Comparison of ENCODE assay signal across 21 cellular contexts in genomic region chr22:20926243-20926642, GRCh38. TPM values are rescaled to one million over a fixed set of nuclear protein-coding genes. Genes with fewer than 3 reads are reported as not detected.
DNase-seq lines count a peak whose midpoint lies in the region; ATAC-seq, FAIRE-seq and TF ChIP-seq lines count a peak whose summit lies in the region.
"Had no signal": no experiment of that assay in that cellular context is flagged by ENCODE, and none has a peak within 500 bp of the region (broad histone marks: within the 10 kb centered on the region; RNA-seq: fewer than 3 reads in every experiment).

No MANE protein-coding gene starts in this region.

- peak overlapping the region; percentile 59 for H3K27ac Mint-ChIP-seq in activated CD4-positive, alpha-beta T cell treated with anti-CD3 and anti-CD28 coated beads, Interleukin-2, amount 10 ng/mL, durations not matched to agents 24 days and 14 days
- H3K27ac Mint-ChIP-seq in neural progenitor cell: no peak overlapping the region
- H3K27ac Mint-ChIP-seq: activated T-helper 1 cell treated with anti-CD3 and anti-CD28 coated beads, Interleukin-12 subunit alpha, Interleukin-12 subunit beta, Interleukin-2, Interleukin-4 antibody, amounts not matched to agents 30 ng/mL and 10 ng/mL and 1 ng/mL, durations not matched to agents 14 hours and 24 hours and 36 hours had no signal

- H3K4me1 ChIP-seq in HUES48 (ENCODE audit: control insufficient read depth, insufficient read depth, low read length) (peaks cover 22% of the 10 kb centered on the region), K562 (replicated peaks in 1 of 2; ENCODE audit: control insufficient read depth in 2 of 2, insufficient read depth in 2 of 2, low read length in 2 of 2) (peaks cover 36 to 38% of the 10 kb centered on the region in 2 experiments), neural progenitor cell (peaks cover 22% of the 10 kb centered on the region)

- peaks cover 30% of the 10 kb centered on the region for H3K4me1 Mint-ChIP-seq in activated CD4-positive, alpha-beta T cell treated with anti-CD3 and anti-CD28 coated beads, Interleukin-2, amount 10 ng/mL, durations not matched to agents 24 days and 14 days
- peaks cover 21% of the 10 kb centered on the region for H3K4me1 Mint-ChIP-seq in neural progenitor cell

- no TSS peak for BruUV-seq in K562 (replicated peaks; lab: Mats Ljungman, UMichigan)

- no peak for ATAC-seq in K562
- ATAC-seq in GM18517 (IDR thresholded peaks at IDR 0.05; ENCODE audit: unreplicated experiment): no peak
- ATAC-seq in HG03280 (IDR thresholded peaks at IDR 0.05; ENCODE audit: unreplicated experiment): no peak
- ATAC-seq in SK-N-SH treated with all-trans-retinoic acid at 6 μM for 48 hours: no peak
- ATAC-seq: HCT116, Right ventricle myocardium inferior had no signal

- POLR2A ChIA-PET in K562 (lab: Yijun Ruan, JAX): interaction anchor here (1.8 to 64.4 kb wide), 6 partner anchors 8 to 76 kb away, joined by 5 to 1556 read pairs (median 11); partner anchors contain the start of genes AIFM3, CRKL, LZTR1 and THAP7

- H2AFZ ChIP-seq in K562 (ENCODE audit: low read depth, low read length) (no peak overlapping the region), neural progenitor cell (replicated peaks) (no peak overlapping the region)

- peaks cover 81% of the 10 kb centered on the region for H4K20me1 ChIP-seq in K562 (replicated peaks; ENCODE audit: control insufficient read depth, insufficient read depth, low read length)
- peaks cover 96% of the 10 kb centered on the region for H4K20me1 ChIP-seq in neural progenitor cell (ENCODE audit: low read depth)

- H3K4me3 ChIP-seq in HUES48 (ENCODE audit: low read depth, low read length): no peak overlapping the region
- no peak overlapping the region for H3K4me3 ChIP-seq in K562
- no peak overlapping the region for H3K4me3 ChIP-seq in neural progenitor cell
- H3K4me3 ChIP-seq: tibial nerve had no signal

- H3K9me1 ChIP-seq in K562 (ENCODE audit: control insufficient read depth, insufficient read depth, low read length): peaks cover 8% of the 10 kb centered on the region

- H3F3A ChIP-seq in neural progenitor cell (ENCODE audit: low read depth): peaks cover 38% of the 10 kb centered on the region

- 91% methylated on average over 2 of the region's 2 CpGs for WGBS in K562 (ENCODE audit: insufficient coverage, low coverage, missing lambda C conversion rate)

- H3K27ac ChIP-seq in HUES48 (ENCODE audit: low read depth, low read length): peak overlapping the region; percentile 65
- peak overlapping the region; percentile 2; the same call in 1 of the 3 replicates for H3K27ac ChIP-seq in K562 (ENCODE audit: extremely low read depth, low read depth, low read length)
- H3K27ac ChIP-seq in neural progenitor cell: peak overlapping the region; percentile 57
- H3K27ac ChIP-seq: tibial nerve had no signal

- H3K9me3 Mint-ChIP-seq in activated CD4-positive, alpha-beta T cell treated with anti-CD3 and anti-CD28 coated beads, Interleukin-2, amount 10 ng/mL, durations not matched to agents 24 days and 14 days: no peaks in the 10 kb centered on the region
- peaks cover 12% of the 10 kb centered on the region for H3K9me3 Mint-ChIP-seq in neural progenitor cell
- H3K9me3 Mint-ChIP-seq: activated T-helper 1 cell treated with anti-CD3 and anti-CD28 coated beads, Interleukin-12 subunit alpha, Interleukin-12 subunit beta, Interleukin-2, Interleukin-4 antibody, amounts not matched to agents 30 ng/mL and 10 ng/mL and 1 ng/mL, durations not matched to agents 14 hours and 24 hours and 36 hours had no signal

- H3K27me3 ChIP-seq in HUES48 (ENCODE audit: control insufficient read depth, insufficient read depth, low read length) (no peaks in the 10 kb centered on the region), K562 (ENCODE audit: control insufficient read depth in 2 of 2, insufficient read depth in 2 of 2, low read length in 2 of 2) (no peaks in the 10 kb centered on the region), neural progenitor cell (no peaks in the 10 kb centered on the region)
- H3K27me3 ChIP-seq: tibial nerve had no signal

- no peak for FAIRE-seq in K562 (lab: Jason Lieb, UNC)
- FAIRE-seq: G401.6, islet of Langerhans had no signal

- H3K9me3 ChIP-seq in HUES48 (ENCODE audit: control insufficient read depth, insufficient read depth, low read length): no peaks in the 10 kb centered on the region
- no peaks in the 10 kb centered on the region for H3K9me3 ChIP-seq in K562 (replicated peaks; ENCODE audit: control insufficient read depth, insufficient read depth, low read depth, low read length)
- no peaks in the 10 kb centered on the region for H3K9me3 ChIP-seq in neural progenitor cell (ENCODE audit: low read depth)
- H3K9me3 ChIP-seq: tibial nerve had no signal

- in situ Hi-C loops in K562 (cut with MboI): no loop called here

- no peak for DNase-seq in activated CD4-positive, alpha-beta T cell treated with anti-CD3 and anti-CD28 coated beads, Interleukin-2, amount 10 ng/mL, durations not matched to agents 24 days and 14 days
- DNase-seq in activated CD4-positive, alpha-beta T cell treated with anti-CD3 and anti-CD28 coated beads, Interleukin-2, amount 50 U/mL, for 48 hours: no peak
- DNase-seq in K562 (ENCODE audit: extremely low read depth in 1 of 4, low spot score in 3 of 4) (peak in 1 of 4 experiments; percentile 38), neural progenitor cell (ENCODE audit: low spot score) (no peak)
- DNase-seq: ACHN; aorta; cortex of kidney; NCI-H1417; stimulated activated CD4-positive, alpha-beta T cell treated with anti-CD3 and anti-CD28 coated beads, Interleukin-4, amount 100 ng/mL, for 1 hour; stimulated activated CD8-positive, alpha-beta memory T cell treated with anti-CD3 and anti-CD28 coated beads, Interleukin-4, amount 100 ng/mL, for 48 hours; T-helper 9 cell had no signal

- H3K79me2 ChIP-seq in K562 (ENCODE audit: control insufficient read depth, insufficient read depth, low read length) (peaks cover 100% of the 10 kb centered on the region), neural progenitor cell (ENCODE audit: low read depth) (peaks cover 100% of the 10 kb centered on the region)

- no peak for TF ChIP-seq POLR2A in K562 (conservative IDR thresholded peaks at IDR 0.05)

- no peak for TF ChIP-seq EP300 in K562 (IDR thresholded peaks at IDR 0.05; ENCODE audit: low read length)

- no peaks in the 10 kb centered on the region; the same call in 1 of the 2 replicates for H3K36me3 ChIP-seq in HUES48 (ENCODE audit: control insufficient read depth, insufficient read depth, low read length)
- peaks cover 76% of the 10 kb centered on the region for H3K36me3 ChIP-seq in K562 (ENCODE audit: control insufficient read depth, insufficient read depth, low read length)
- H3K36me3 ChIP-seq in neural progenitor cell: peaks cover 6% of the 10 kb centered on the region
- H3K36me3 ChIP-seq: tibial nerve had no signal

- no peak for TF ChIP-seq RAD21 in K562 (CRISPR knock-in tag; conservative IDR thresholded peaks at IDR 0.05 in 1 of 2, IDR thresholded peaks at IDR 0.05 in 1 of 2)

- no peak for TF ChIP-seq CTCF in K562 (IDR thresholded peaks at IDR 0.05 in 2 of 3, conservative IDR thresholded peaks at IDR 0.05 in 1 of 3; ENCODE audit: insufficient read depth in 2 of 3, low read depth in 1 of 3, low read length in 3 of 3)
- no peak for TF ChIP-seq CTCF in neural progenitor cell (IDR thresholded peaks at IDR 0.05)

- H3K36me3 Mint-ChIP-seq in activated CD4-positive, alpha-beta T cell treated with anti-CD3 and anti-CD28 coated beads, Interleukin-2, amount 10 ng/mL, durations not matched to agents 24 days and 14 days (ENCODE audit: low read depth): peaks cover 37% of the 10 kb centered on the region
- H3K36me3 Mint-ChIP-seq in neural progenitor cell: peaks cover 33% of the 10 kb centered on the region

- H3K9ac ChIP-seq in HUES48 (ENCODE audit: low read depth, low read length) (no peak overlapping the region), K562 (ENCODE audit: insufficient read depth in 1 of 2, low read depth in 2 of 2, low read length in 2 of 2) (no peak overlapping the region), neural progenitor cell (no peak overlapping the region)

- no peak overlapping the region for H3K4me2 ChIP-seq in K562 (ENCODE audit: insufficient read depth, low read length)
- peak overlapping the region; percentile 24 for H3K4me2 ChIP-seq in neural progenitor cell

- no peak overlapping the region for H3K4me3 Mint-ChIP-seq in activated CD4-positive, alpha-beta T cell treated with anti-CD3 and anti-CD28 coated beads, Interleukin-2, amount 10 ng/mL, durations not matched to agents 24 days and 14 days
- H3K4me3 Mint-ChIP-seq in neural progenitor cell: no peak overlapping the region
- H3K4me3 Mint-ChIP-seq: activated T-helper 1 cell treated with anti-CD3 and anti-CD28 coated beads, Interleukin-12 subunit alpha, Interleukin-12 subunit beta, Interleukin-2, Interleukin-4 antibody, amounts not matched to agents 30 ng/mL and 10 ng/mL and 1 ng/mL, durations not matched to agents 14 hours and 24 hours and 36 hours had no signal

- intact Hi-C loops in activated CD4-positive, alpha-beta T cell treated with anti-CD3 and anti-CD28 coated beads, Interleukin-2, amount 10 ng/mL, durations not matched to agents 24 days and 14 days (cut with micrococcal nuclease): no loop called here
- intact Hi-C loops in K562 (cut with micrococcal nuclease): no loop called here

- CTCF ChIA-PET in K562 (lab: Yijun Ruan, JAX; ENCODE audit: low intra/inter-chr PET ratio): interaction anchor here (0.6 kb wide), 1 partner anchor 13 kb away, joined by 3 read pairs; no protein-coding TSS in a partner anchor

- H3K27me3 Mint-ChIP-seq in activated CD4-positive, alpha-beta T cell treated with anti-CD3 and anti-CD28 coated beads, Interleukin-2, amount 10 ng/mL, durations not matched to agents 24 days and 14 days: no peaks in the 10 kb centered on the region
- peaks cover 6% of the 10 kb centered on the region for H3K27me3 Mint-ChIP-seq in neural progenitor cell (ENCODE audit: insufficient read depth, low read depth)

RNA-seq across cellular contexts. Expression of gene CRKL, which starts 9.0 kb away (rescaled TPM):
- total RNA-seq in activated CD4-positive, alpha-beta T cell treated with anti-CD3 and anti-CD28 coated beads, Interleukin-2, amount 10 ng/mL, durations not matched to agents 24 days and 14 days: 81.4 and 82.4 TPM in 2 replicates
- 251 and 271 TPM in 2 replicates for total RNA-seq in K562 (2011; cell fraction: chromatin; rRNA removed; ENCODE audit: low replicate concordance)
- total RNA-seq in K562 (2011; cell fraction: nucleolus; rRNA removed): 179 and 190 TPM in 2 replicates
- 236 and 257 TPM in 2 replicates for total RNA-seq in K562 (2011; cell fraction: nucleoplasm; rRNA removed)
- 105 and 144 TPM in 2 replicates for total RNA-seq in K562 (2014; rRNA removed)
- 138 and 141 TPM in 2 replicates for total RNA-seq in K562 (2014; rRNA removed; fragmentation: Illumina TruSeq; extraction: Trizol)
- 124 and 128 TPM in 2 replicates for total RNA-seq in K562 (2015; rRNA removed; fragmentation: Illumina TruSeq; extraction: Trizol)
- total RNA-seq in K562 (2021): 263 and 267 TPM in 2 replicates
- 135 and 196 TPM in 2 replicates for polyA plus RNA-seq in K562 (2011; rRNA removed)
- 111 and 189 TPM in 2 replicates for polyA plus RNA-seq in K562 (2011; cell fraction: cytosol; rRNA removed)
- 90.3 and 116 TPM in 2 replicates for polyA plus RNA-seq in K562 (2011; cell fraction: nucleus; rRNA removed)
- 90.4 and 122 TPM in 2 replicates for polyA plus RNA-seq in K562 (2012)
- 144 and 156 TPM in 2 replicates for polyA plus RNA-seq in K562 (2014; fragmentation: Illumina TruSeq; extraction: Trizol)
- polyA plus RNA-seq in K562 (2014; fragmentation: Nextera tagmentation; extraction: Ambion mirVana): 100 to 1,000 TPM; 100 to 105 TPM
- 114 and 124 TPM in 2 replicates for polyA plus RNA-seq in K562 (2014; rRNA removed)
- 219 and 267 TPM in 2 replicates for polyA minus RNA-seq in K562 (2011; rRNA and poly(A)+ RNA removed)
- polyA minus RNA-seq in K562 (2011; cell fraction: cytosol; rRNA and poly(A)+ RNA removed): 166 and 232 TPM in 2 replicates
- 39.9 and 84.6 TPM in 2 replicates for polyA minus RNA-seq in K562 (2011; cell fraction: nucleus; rRNA and poly(A)+ RNA removed)
- 91.0 and 109 TPM in 2 replicates for total RNA-seq in neural progenitor cell (ENCODE audit: low replicate concordance)

RNA-seq across cellular contexts. Expression of gene AIFM3, which starts 40.8 kb away (rescaled TPM):
- total RNA-seq in activated CD4-positive, alpha-beta T cell treated with anti-CD3 and anti-CD28 coated beads, Interleukin-2, amount 10 ng/mL, durations not matched to agents 24 days and 14 days: 0.37 TPM in 1 of 2 replicates, not detected in the other
- total RNA-seq in K562 (2011; cell fraction: chromatin; rRNA removed; ENCODE audit: low replicate concordance): 0.14 and 1.4 TPM in 2 replicates
- total RNA-seq in K562 (2011; cell fraction: nucleolus; rRNA removed): 0.33 and 1.2 TPM in 2 replicates
- 0.53 and 0.81 TPM in 2 replicates for total RNA-seq in K562 (2011; cell fraction: nucleoplasm; rRNA removed)
- total RNA-seq in K562 (2014; rRNA removed) (0.14 TPM in 1 of 2 replicates, not detected in the other), K562 (2014; rRNA removed; fragmentation: Illumina TruSeq; extraction: Trizol) (0.10 TPM in 1 of 2 replicates, not detected in the other), K562 (2015; rRNA removed; fragmentation: Illumina TruSeq; extraction: Trizol) (0.07 TPM in 1 of 2 replicates, not detected in the other), K562 (2021) (0.20 and 0.56 TPM in 2 replicates), neural progenitor cell (ENCODE audit: low replicate concordance) (4.3 and 12.0 TPM in 2 replicates)
- polyA plus RNA-seq in K562 (2011; rRNA removed) (0.04 and 0.08 TPM in 2 replicates), K562 (2014; fragmentation: Illumina TruSeq; extraction: Trizol) (0.06 TPM in 1 of 2 replicates, not detected in the other), K562 (2014; fragmentation: Nextera tagmentation; extraction: Ambion mirVana) (under 1 TPM; 0.03 to 0.06 TPM), K562 (2014; rRNA removed) (0.15 TPM in 1 of 2 replicates, not detected in the other)
- polyA plus RNA-seq in K562 (2011; cell fraction: cytosol; rRNA removed): 0.06 TPM in 1 of 2 replicates, not detected in the other
- polyA plus RNA-seq in K562 (2011; cell fraction: nucleus; rRNA removed): 0.80 and 0.87 TPM in 2 replicates
- 0.27 and 0.50 TPM in 2 replicates for polyA plus RNA-seq in K562 (2012)
- polyA minus RNA-seq in K562 (2011; rRNA and poly(A)+ RNA removed): 0.06 TPM in 1 of 2 replicates, not detected in the other
- polyA minus RNA-seq in K562 (2011; cell fraction: cytosol; rRNA and poly(A)+ RNA removed): not detected in 2 replicates
- polyA minus RNA-seq in K562 (2011; cell fraction: nucleus; rRNA and poly(A)+ RNA removed): 0.27 and 0.44 TPM in 2 replicates

RNA-seq across cellular contexts. Expression of gene LZTR1, which starts 55.9 kb away (rescaled TPM):
- total RNA-seq in activated CD4-positive, alpha-beta T cell treated with anti-CD3 and anti-CD28 coated beads, Interleukin-2, amount 10 ng/mL, durations not matched to agents 24 days and 14 days: 69.9 and 76.4 TPM in 2 replicates
- 338 and 754 TPM in 2 replicates for total RNA-seq in K562 (2011; cell fraction: chromatin; rRNA removed; ENCODE audit: low replicate concordance)
- 395 and 404 TPM in 2 replicates for total RNA-seq in K562 (2011; cell fraction: nucleolus; rRNA removed)
- total RNA-seq in K562 (2011; cell fraction: nucleoplasm; rRNA removed): 258 and 287 TPM in 2 replicates
- total RNA-seq in K562 (2014; rRNA removed) (87.2 and 120 TPM in 2 replicates), K562 (2014; rRNA removed; fragmentation: Illumina TruSeq; extraction: Trizol) (46.4 and 63.0 TPM in 2 replicates), K562 (2015; rRNA removed; fragmentation: Illumina TruSeq; extraction: Trizol) (51.3 and 53.2 TPM in 2 replicates), K562 (2021) (132 and 135 TPM in 2 replicates), neural progenitor cell (ENCODE audit: low replicate concordance) (21.9 and 39.4 TPM in 2 replicates)
- polyA plus RNA-seq in K562 (2011; rRNA removed) (63.0 and 88.5 TPM in 2 replicates), K562 (2014; fragmentation: Illumina TruSeq; extraction: Trizol) (74.3 and 89.8 TPM in 2 replicates), K562 (2014; fragmentation: Nextera tagmentation; extraction: Ambion mirVana) (1 to 10 TPM; 2.2 to 3.1 TPM), K562 (2014; rRNA removed) (115 and 129 TPM in 2 replicates)
- 50.8 and 68.8 TPM in 2 replicates for polyA plus RNA-seq in K562 (2011; cell fraction: cytosol; rRNA removed)
- 703 and 913 TPM in 2 replicates for polyA plus RNA-seq in K562 (2011; cell fraction: nucleus; rRNA removed)
- 80.6 and 93.5 TPM in 2 replicates for polyA plus RNA-seq in K562 (2012)
- 64.5 and 72.9 TPM in 2 replicates for polyA minus RNA-seq in K562 (2011; rRNA and poly(A)+ RNA removed)
- polyA minus RNA-seq in K562 (2011; cell fraction: cytosol; rRNA and poly(A)+ RNA removed): 41.9 and 49.7 TPM in 2 replicates
- polyA minus RNA-seq in K562 (2011; cell fraction: nucleus; rRNA and poly(A)+ RNA removed): 188 and 205 TPM in 2 replicates

Comparison
In these comparisons a context has a peak if more than half of its experiments do, and no peak if none do; other contexts are left out.
1. H3K27ac ChIP-seq: peak in every context shown above with its lines; median percentile 65 in HUES48; 57 in neural progenitor cell; 2 in K562.